23 cellular contexts compared by ENCODE assay signal in genomic region chr20:31990958-31991705, GRCh38. TPM values are rescaled to one million over a fixed set of nuclear protein-coding genes. Genes with fewer than 3 reads are reported as not detected.
DNase-seq lines count a peak whose midpoint lies in the region; ATAC-seq lines count a peak whose summit lies in the region.
"Had no signal": no experiment of that assay in that cellular context is flagged by ENCODE, and none has a peak within 500 bp of the region (broad histone marks: within the 10 kb centered on the region; RNA-seq: fewer than 3 reads in every experiment).

No MANE protein-coding gene starts in this region.

- DNase-seq in DMS79 (lab: John Stamatoyannopoulos, UW) = peak; percentile 40
- DNase-seq in NCI-H1105 (lab: John Stamatoyannopoulos, UW) = peak; percentile 61
- peak; percentile 97 for DNase-seq in NCI-H69 (lab: John Stamatoyannopoulos, UW)
- peak; percentile 51 for DNase-seq in left kidney (ENCODE audit: low read depth, low spot score)
- no peak for DNase-seq in NCI-H774 (lab: John Stamatoyannopoulos, UW)
- no peak for DNase-seq in cardiac septum (ENCODE audit: low spot score)
- DNase-seq: activated CD4-positive, alpha-beta T cell treated with anti-CD3 and anti-CD28 coated beads, Interleukin-2, amount 50 U/mL, for 1 hour; activated naive CD4-positive, alpha-beta T cell treated with anti-CD3 and anti-CD28 coated beads, Interleukin-2, amount 10 ng/mL, durations not matched to agents 7 days and 5 days; CD4-positive, CD25-positive, alpha-beta regulatory T cell; natural killer cell; NCI-H1436; pancreas; stimulated activated CD4-positive, alpha-beta T cell treated with anti-CD3 and anti-CD28 coated beads, Interleukin-12 subunit alpha, Interleukin-12 subunit beta, amount 100 ng/mL, for 4 hours; stimulated activated CD4-positive, alpha-beta T cell treated with anti-CD3 and anti-CD28 coated beads, Interleukin-4, amount 100 ng/mL, for 24 hours; stimulated activated naive CD4-positive, alpha-beta T cell had no signal

- no peak for ATAC-seq in HG03457 (IDR thresholded peaks at IDR 0.05; ENCODE audit: unreplicated experiment)
- ATAC-seq: gastroesophageal sphincter, K562, natural killer cell, pancreas had no signal

- intact Hi-C loops in cardiac septum (cut with DNase I) = no loop called here

RNA-seq across cellular contexts. Expression of gene CCM2L, which starts 19.1 kb away (rescaled TPM):
- 7.0 TPM for total RNA-seq in cardiac septum
- total RNA-seq: CD4-positive, CD25-positive, alpha-beta regulatory T cell; HT1080; K562; MCF 10A; natural killer cell; NCI-H460 had no signal

RNA-seq across cellular contexts. Expression of gene XKR7, which starts 23.2 kb away (rescaled TPM):
- not detected for total RNA-seq in cardiac septum
- total RNA-seq: dermis microvascular lymphatic vessel endothelial cell, HT1080, MCF 10A, natural killer cell, NCI-H460, right atrium auricular region had no signal

RNA-seq across cellular contexts. Expression of gene PDRG1, which starts 39.3 kb away (rescaled TPM):
- total RNA-seq in cardiac septum = 7.9 TPM

Comparison
In these comparisons a context has a peak if more than half of its experiments do, and no peak if none do; other contexts are left out.
1. DNase-seq: peak in DMS79 (single experiment), NCI-H1105 (single experiment), NCI-H69 (single experiment) and left kidney (single experiment); none in NCI-H774 (single experiment) and cardiac septum (single experiment).